ENCODE assay signal across 25 cellular contexts in genomic region chr20:36584018-36584481, GRCh38. TPM values are rescaled to one million over a fixed set of nuclear protein-coding genes. Genes with fewer than 3 reads are reported as not detected.
A peak's percentile ranks its signal among the peaks of the same experiment; 100 is the strongest.
DNase-seq lines count a peak whose midpoint lies in the region; ATAC-seq, FAIRE-seq and TF ChIP-seq lines count a peak whose summit lies in the region.
"Had no signal": no experiment of that assay in that cellular context is flagged by ENCODE, and none has a peak within 500 bp of the region (broad histone marks: within the 10 kb centered on the region; RNA-seq: fewer than 3 reads in every experiment).

No MANE protein-coding gene starts in this region.

- FAIRE-seq in K562 (lab: Jason Lieb, UNC) = no peak
- FAIRE-seq: A204.1, small intestine had no signal

- CTCF ChIA-PET in activated CD4-positive, alpha-beta T cell treated with anti-CD3 and anti-CD28 coated beads, Interleukin-2, amount 10 ng/mL, durations not matched to agents 7 days and 5 days (lab: Charles Lee) = interaction anchor here (0.6 to 2.0 kb wide), 5 partner anchors 10 to 171 kb away, joined by 3 to 6 read pairs (median 4); partner anchors contain the start of gene TGIF2
- CTCF ChIA-PET in HEK293 (lab: Yijun Ruan, JAX) = interaction anchor here (0.5 to 3.5 kb wide), 4 partner anchors 12 to 279 kb away, joined by 3 to 10 read pairs (median 4); partner anchors contain the start of gene RAB5IF
- CTCF ChIA-PET in K562 (lab: Yijun Ruan, JAX; ENCODE audit: low intra/inter-chr PET ratio) = no interaction called here

- H3K27me3 Mint-ChIP-seq in activated CD4-positive, alpha-beta T cell treated with anti-CD3 and anti-CD28 coated beads, Interleukin-2, amount 10 ng/mL, durations not matched to agents 7 days and 5 days = no peaks in the 10 kb centered on the region
- no peaks in the 10 kb centered on the region for H3K27me3 Mint-ChIP-seq in neural progenitor cell (ENCODE audit: insufficient read depth, low read depth)

- H4K20me1 ChIP-seq in K562 (replicated peaks; ENCODE audit: control insufficient read depth, insufficient read depth, low read length) (peaks cover 5% of the 10 kb centered on the region), neural progenitor cell (ENCODE audit: low read depth) (peaks cover 20% of the 10 kb centered on the region)

- H3K36me3 Mint-ChIP-seq in activated CD4-positive, alpha-beta T cell treated with anti-CD3 and anti-CD28 coated beads, Interleukin-2, amount 10 ng/mL, durations not matched to agents 7 days and 5 days (ENCODE audit: low read depth) = peaks cover 36% of the 10 kb centered on the region
- peaks cover 37% of the 10 kb centered on the region for H3K36me3 Mint-ChIP-seq in neural progenitor cell

- POLR2A ChIA-PET in activated CD4-positive, alpha-beta T cell treated with anti-CD3 and anti-CD28 coated beads, Interleukin-2, amount 10 ng/mL, durations not matched to agents 7 days and 5 days (lab: Charles Lee) = no interaction called here
- POLR2A ChIA-PET in HEK293 (lab: Yijun Ruan, JAX) (interaction anchor here (1.1 kb wide), 1 partner anchor 11 kb away, joined by 6 read pairs; the partner anchor contains the start of gene TGIF2), K562 (lab: Yijun Ruan, JAX) (interaction anchor here (0.6 kb wide), 2 partner anchors 9 to 466 kb away, joined by 3 read pairs; no protein-coding TSS in a partner anchor)

- H3K9me3 Mint-ChIP-seq in activated CD4-positive, alpha-beta T cell treated with anti-CD3 and anti-CD28 coated beads, Interleukin-2, amount 10 ng/mL, durations not matched to agents 7 days and 5 days = no peaks in the 10 kb centered on the region
- no peaks in the 10 kb centered on the region for H3K9me3 Mint-ChIP-seq in neural progenitor cell
- H3K9me3 Mint-ChIP-seq: endodermal cell; stimulated activated effector memory CD8-positive, alpha-beta T cell treated with anti-CD3 and anti-CD28 coated beads, Interleukin-12 subunit alpha, Interleukin-12 subunit beta, amount 100 ng/mL, for 72 hours had no signal

- no peaks in the 10 kb centered on the region for H3K79me2 ChIP-seq in K562 (ENCODE audit: control insufficient read depth, insufficient read depth, low read length)
- peaks cover 15% of the 10 kb centered on the region for H3K79me2 ChIP-seq in neural progenitor cell (ENCODE audit: low read depth)

- intact Hi-C loops in K562 (cut with micrococcal nuclease) = no loop called here

- H3K9ac ChIP-seq in K562 (ENCODE audit: insufficient read depth in 1 of 2, low read depth in 2 of 2, low read length in 2 of 2) (no peak overlapping the region), neural progenitor cell (no peak overlapping the region)
- H3K9ac ChIP-seq: SK-N-SH had no signal

- DNase-seq in activated CD4-positive, alpha-beta T cell treated with anti-CD3 and anti-CD28 coated beads, Interleukin-2, amount 10 ng/mL, durations not matched to agents 7 days and 5 days = no peak
- no peak for DNase-seq in activated CD4-positive, alpha-beta T cell treated with anti-CD3 and anti-CD28 coated beads, Interleukin-2, amount 50 U/mL, for 48 hours
- DNase-seq in K562 (ENCODE audit: extremely low read depth in 1 of 4, low spot score in 3 of 4) (peak in 1 of 4 experiments; percentile 16), neural progenitor cell (ENCODE audit: low spot score) (no peak), NCI-H345 (lab: John Stamatoyannopoulos, UW) (no peak), NCI-H1417 (lab: John Stamatoyannopoulos, UW) (no peak)
- DNase-seq: activated CD4-positive, CD25-positive, alpha-beta regulatory T cell; activated effector memory CD4-positive, alpha-beta T cell treated with Interleukin-2 at 50 U/mL for 16 hours; adrenal gland; BE2C; colonic mucosa; endodermal cell; islet precursor cell; NCI-H187; nucleus accumbens; SK-N-SH; small intestine; stimulated activated CD4-positive, alpha-beta T cell treated with anti-CD3 and anti-CD28 coated beads, Interleukin-2, amount 100 ng/mL, for 24 hours; T-helper 9 cell had no signal

- H3K4me1 ChIP-seq in HEK293 (ENCODE audit: control insufficient read depth, insufficient read depth, low read length) (peaks cover 4% of the 10 kb centered on the region), K562 (replicated peaks in 1 of 2; ENCODE audit: control insufficient read depth in 2 of 2, insufficient read depth in 2 of 2, low read length in 2 of 2) (no peaks in the 10 kb centered on the region; a peak in 1 of 5 replicates), neural progenitor cell (peaks cover 3% of the 10 kb centered on the region)
- H3K4me1 ChIP-seq: BE2C, colonic mucosa, gastroesophageal sphincter had no signal

- ATAC-seq in K562 = peak; percentile 26; the same call in 1 of the 3 replicates
- no peak for ATAC-seq in HG02938 (IDR thresholded peaks at IDR 0.05; ENCODE audit: unreplicated experiment)
- ATAC-seq: gastroesophageal sphincter; stimulated activated effector memory CD8-positive, alpha-beta T cell treated with anti-CD3 and anti-CD28 coated beads, Interleukin-12 subunit alpha, Interleukin-12 subunit beta, amount 100 ng/mL, for 72 hours had no signal

- no TSS peak for BruUV-seq in K562 (replicated peaks; lab: Mats Ljungman, UMichigan)

- H3K9me1 ChIP-seq in K562 (ENCODE audit: control insufficient read depth, insufficient read depth, low read length) = no peaks in the 10 kb centered on the region

- no peak overlapping the region for H3K4me3 Mint-ChIP-seq in activated CD4-positive, alpha-beta T cell treated with anti-CD3 and anti-CD28 coated beads, Interleukin-2, amount 10 ng/mL, durations not matched to agents 7 days and 5 days
- H3K4me3 Mint-ChIP-seq in neural progenitor cell = no peak overlapping the region
- H3K4me3 Mint-ChIP-seq: endodermal cell; stimulated activated effector memory CD8-positive, alpha-beta T cell treated with anti-CD3 and anti-CD28 coated beads, Interleukin-12 subunit alpha, Interleukin-12 subunit beta, amount 100 ng/mL, for 72 hours had no signal

- H3K27ac Mint-ChIP-seq in activated CD4-positive, alpha-beta T cell treated with anti-CD3 and anti-CD28 coated beads, Interleukin-2, amount 10 ng/mL, durations not matched to agents 7 days and 5 days = peak overlapping the region; percentile 0
- H3K27ac Mint-ChIP-seq in neural progenitor cell = no peak overlapping the region
- H3K27ac Mint-ChIP-seq: endodermal cell; stimulated activated effector memory CD8-positive, alpha-beta T cell treated with anti-CD3 and anti-CD28 coated beads, Interleukin-12 subunit alpha, Interleukin-12 subunit beta, amount 100 ng/mL, for 72 hours had no signal

- no peak for TF ChIP-seq EP300 in K562 (IDR thresholded peaks at IDR 0.05; ENCODE audit: low read length)

- WGBS in K562 (ENCODE audit: insufficient coverage, low coverage, missing lambda C conversion rate) = 83% methylated on average over 2 of the region's 2 CpGs

- peaks cover 44% of the 10 kb centered on the region for H3F3A ChIP-seq in neural progenitor cell (ENCODE audit: low read depth)

- H2AFZ ChIP-seq in K562 (ENCODE audit: low read depth, low read length) (no peak overlapping the region), neural progenitor cell (replicated peaks) (no peak overlapping the region)

- H3K27me3 ChIP-seq in K562 (ENCODE audit: control insufficient read depth in 2 of 2, insufficient read depth in 2 of 2, low read length in 2 of 2) (no peaks in the 10 kb centered on the region), neural progenitor cell (no peaks in the 10 kb centered on the region)
- H3K27me3 ChIP-seq: adrenal gland, BE2C, colonic mucosa, gastroesophageal sphincter had no signal

- no peaks in the 10 kb centered on the region for H3K9me3 ChIP-seq in HEK293 (ENCODE audit: control insufficient read depth, insufficient read depth, low read depth, low read length)
- H3K9me3 ChIP-seq in K562 (replicated peaks; ENCODE audit: control insufficient read depth, insufficient read depth, low read depth, low read length) = no peaks in the 10 kb centered on the region
- no peaks in the 10 kb centered on the region for H3K9me3 ChIP-seq in neural progenitor cell (ENCODE audit: low read depth)
- H3K9me3 ChIP-seq: adrenal gland, BE2C, colonic mucosa, gastroesophageal sphincter, HAP-1, SK-N-SH had no signal

- TF ChIP-seq CTCF in HEK293 (tag by site-specific recombination; IDR thresholded peaks at IDR 0.05) (no peak), K562 (IDR thresholded peaks at IDR 0.05 in 2 of 3, conservative IDR thresholded peaks at IDR 0.05 in 1 of 3; ENCODE audit: insufficient read depth in 2 of 3, low read depth in 1 of 3, low read length in 3 of 3) (no peak), neural progenitor cell (IDR thresholded peaks at IDR 0.05) (no peak)

- no peak overlapping the region for H3K27ac ChIP-seq in HEK293 (ENCODE audit: extremely low read depth, low read depth, low read length)
- no peak overlapping the region for H3K27ac ChIP-seq in K562 (ENCODE audit: extremely low read depth, low read depth, low read length)
- peak overlapping the region; percentile 46 for H3K27ac ChIP-seq in neural progenitor cell
- H3K27ac ChIP-seq: adrenal gland, colonic mucosa, gastroesophageal sphincter had no signal

- in situ Hi-C loops in K562 (cut with MboI) = no loop called here

- TF ChIP-seq POLR2A in K562 (conservative IDR thresholded peaks at IDR 0.05) = no peak

- H3K4me3 ChIP-seq in HEK293 (ENCODE audit: low read depth, low read length) (no peak overlapping the region), K562 (no peak overlapping the region), neural progenitor cell (no peak overlapping the region)
- H3K4me3 ChIP-seq: adrenal gland, colonic mucosa, gastroesophageal sphincter, HAP-1 had no signal

- no peak for TF ChIP-seq RAD21 in K562 (CRISPR knock-in tag; conservative IDR thresholded peaks at IDR 0.05 in 1 of 2, IDR thresholded peaks at IDR 0.05 in 1 of 2)

- H3K4me2 ChIP-seq in K562 (ENCODE audit: insufficient read depth, low read length) = no peak overlapping the region
- no peak overlapping the region for H3K4me2 ChIP-seq in neural progenitor cell
- H3K4me2 ChIP-seq: SK-N-SH had no signal

- peaks cover 12 to 62% of the 10 kb centered on the region in 2 experiments; a peak in 2 of 3 replicates for H3K36me3 ChIP-seq in HEK293 (ENCODE audit: control insufficient read depth in 2 of 2, insufficient read depth in 1 of 2, low read length in 2 of 2)
- peaks cover 34% of the 10 kb centered on the region; the same call in 2 of the 3 replicates for H3K36me3 ChIP-seq in K562 (ENCODE audit: control insufficient read depth, insufficient read depth, low read length)
- no peaks in the 10 kb centered on the region for H3K36me3 ChIP-seq in neural progenitor cell
- H3K36me3 ChIP-seq: colonic mucosa had no signal

- H3K4me1 Mint-ChIP-seq in activated CD4-positive, alpha-beta T cell treated with anti-CD3 and anti-CD28 coated beads, Interleukin-2, amount 10 ng/mL, durations not matched to agents 7 days and 5 days = peaks cover 47% of the 10 kb centered on the region
- no peaks in the 10 kb centered on the region for H3K4me1 Mint-ChIP-seq in neural progenitor cell

RNA-seq across cellular contexts. Expression of gene TGIF2, which starts 10.7 kb away (rescaled TPM):
- 10 to 100 TPM; 24.1 to 26.0 TPM for total RNA-seq in activated CD4-positive, alpha-beta T cell treated with anti-CD3 and anti-CD28 coated beads, Interleukin-2, amount 10 ng/mL, durations not matched to agents 7 days and 5 days
- total RNA-seq in K562 (2011; cell fraction: chromatin; rRNA removed; ENCODE audit: low replicate concordance) = 16.8 and 24.0 TPM in 2 replicates
- 16.2 and 17.7 TPM in 2 replicates for total RNA-seq in K562 (2011; cell fraction: nucleolus; rRNA removed)
- 17.2 and 17.8 TPM in 2 replicates for total RNA-seq in K562 (2011; cell fraction: nucleoplasm; rRNA removed)
- 12.9 and 17.1 TPM in 2 replicates for total RNA-seq in K562 (2014; rRNA removed)
- 13.1 and 13.4 TPM in 2 replicates for total RNA-seq in K562 (2014; rRNA removed; fragmentation: Illumina TruSeq; extraction: Trizol)
- total RNA-seq in K562 (2015; rRNA removed; fragmentation: Illumina TruSeq; extraction: Trizol) = 13.6 and 14.5 TPM in 2 replicates
- 22.5 and 27.8 TPM in 2 replicates for total RNA-seq in K562 (2021)
- 15.5 and 17.5 TPM in 2 replicates for polyA plus RNA-seq in K562 (2011; rRNA removed)
- 18.5 and 31.2 TPM in 2 replicates for polyA plus RNA-seq in K562 (2011; cell fraction: cytosol; rRNA removed)
- 8.7 and 10.9 TPM in 2 replicates for polyA plus RNA-seq in K562 (2011; cell fraction: nucleus; rRNA removed)
- 7.4 and 8.6 TPM in 2 replicates for polyA plus RNA-seq in K562 (2012)
- 19.5 and 23.7 TPM in 2 replicates for polyA plus RNA-seq in K562 (2014; fragmentation: Illumina TruSeq; extraction: Trizol)
- polyA plus RNA-seq in K562 (2014; fragmentation: Nextera tagmentation; extraction: Ambion mirVana) = 10 to 100 TPM in 1 of 2 experiments, 1 to 10 TPM in 1; 6.8 to 15.7 TPM
- polyA plus RNA-seq in K562 (2014; rRNA removed) = 18.4 and 20.7 TPM in 2 replicates
- 12.1 and 14.6 TPM in 2 replicates for polyA minus RNA-seq in K562 (2011; rRNA and poly(A)+ RNA removed)
- 11.8 and 12.9 TPM in 2 replicates for polyA minus RNA-seq in K562 (2011; cell fraction: cytosol; rRNA and poly(A)+ RNA removed)
- polyA minus RNA-seq in K562 (2011; cell fraction: nucleus; rRNA and poly(A)+ RNA removed) = 3.2 and 5.0 TPM in 2 replicates
- total RNA-seq in neural progenitor cell (ENCODE audit: low replicate concordance) = 67.1 and 76.5 TPM in 2 replicates

RNA-seq across cellular contexts. Expression of gene RAB5IF, which starts 21.5 kb away (rescaled TPM):
- 10 to 100 TPM; 87.9 to 97.0 TPM for total RNA-seq in activated CD4-positive, alpha-beta T cell treated with anti-CD3 and anti-CD28 coated beads, Interleukin-2, amount 10 ng/mL, durations not matched to agents 7 days and 5 days
- total RNA-seq in K562 (2011; cell fraction: chromatin; rRNA removed; ENCODE audit: low replicate concordance) = 57.8 and 77.5 TPM in 2 replicates
- total RNA-seq in K562 (2011; cell fraction: nucleolus; rRNA removed) = 69.7 and 82.4 TPM in 2 replicates
- total RNA-seq in K562 (2011; cell fraction: nucleoplasm; rRNA removed) = 92.3 and 125 TPM in 2 replicates
- total RNA-seq in K562 (2014; rRNA removed) (135 and 141 TPM in 2 replicates), K562 (2014; rRNA removed; fragmentation: Illumina TruSeq; extraction: Trizol) (151 and 169 TPM in 2 replicates), K562 (2015; rRNA removed; fragmentation: Illumina TruSeq; extraction: Trizol) (112 and 119 TPM in 2 replicates), K562 (2021) (134 and 144 TPM in 2 replicates), neural progenitor cell (ENCODE audit: low replicate concordance) (69.5 and 90.1 TPM in 2 replicates)
- polyA plus RNA-seq in K562 (2011; rRNA removed) (155 and 198 TPM in 2 replicates), K562 (2014; fragmentation: Illumina TruSeq; extraction: Trizol) (103 and 118 TPM in 2 replicates), K562 (2014; fragmentation: Nextera tagmentation; extraction: Ambion mirVana) (10 to 100 TPM; 26.5 to 41.9 TPM), K562 (2014; rRNA removed) (160 and 170 TPM in 2 replicates)
- polyA plus RNA-seq in K562 (2011; cell fraction: cytosol; rRNA removed) = 141 and 162 TPM in 2 replicates
- 76.1 and 88.4 TPM in 2 replicates for polyA plus RNA-seq in K562 (2011; cell fraction: nucleus; rRNA removed)
- polyA plus RNA-seq in K562 (2012) = 131 and 132 TPM in 2 replicates
- polyA minus RNA-seq in K562 (2011; rRNA and poly(A)+ RNA removed) = 74.3 and 86.9 TPM in 2 replicates
- polyA minus RNA-seq in K562 (2011; cell fraction: cytosol; rRNA and poly(A)+ RNA removed) = 42.4 and 44.9 TPM in 2 replicates
- polyA minus RNA-seq in K562 (2011; cell fraction: nucleus; rRNA and poly(A)+ RNA removed) = 10.0 and 15.3 TPM in 2 replicates

RNA-seq across cellular contexts. Expression of gene MYL9, which starts 42.7 kb away (rescaled TPM):
- total RNA-seq in activated CD4-positive, alpha-beta T cell treated with anti-CD3 and anti-CD28 coated beads, Interleukin-2, amount 10 ng/mL, durations not matched to agents 7 days and 5 days = under 1 TPM; 0.25 to 0.42 TPM
- total RNA-seq in K562 (2011; cell fraction: chromatin; rRNA removed; ENCODE audit: low replicate concordance) = 0.33 and 0.90 TPM in 2 replicates
- total RNA-seq in K562 (2011; cell fraction: nucleolus; rRNA removed) = 0.39 and 0.83 TPM in 2 replicates
- total RNA-seq in K562 (2011; cell fraction: nucleoplasm; rRNA removed) = 0.59 and 0.99 TPM in 2 replicates
- total RNA-seq in K562 (2014; rRNA removed) (0.86 and 1.1 TPM in 2 replicates), K562 (2014; rRNA removed; fragmentation: Illumina TruSeq; extraction: Trizol) (0.18 and 0.41 TPM in 2 replicates), K562 (2015; rRNA removed; fragmentation: Illumina TruSeq; extraction: Trizol) (1.0 and 1.7 TPM in 2 replicates), K562 (2021) (3.2 TPM in 2 replicates), neural progenitor cell (ENCODE audit: low replicate concordance) (12.4 and 22.9 TPM in 2 replicates)
- polyA plus RNA-seq in K562 (2011; rRNA removed) (0.77 and 0.79 TPM in 2 replicates), K562 (2014; fragmentation: Illumina TruSeq; extraction: Trizol) (1.0 and 1.9 TPM in 2 replicates), K562 (2014; fragmentation: Nextera tagmentation; extraction: Ambion mirVana) (under 1 TPM in 1 of 2 experiments, not detected in 1; 0.11 TPM), K562 (2014; rRNA removed) (0.09 and 0.65 TPM in 2 replicates)
- polyA plus RNA-seq in K562 (2011; cell fraction: cytosol; rRNA removed) = 0.94 and 1.8 TPM in 2 replicates
- polyA plus RNA-seq in K562 (2011; cell fraction: nucleus; rRNA removed) = 0.49 and 1.1 TPM in 2 replicates
- polyA plus RNA-seq in K562 (2012) = 5.2 and 7.6 TPM in 2 replicates
- polyA minus RNA-seq in K562 (2011; rRNA and poly(A)+ RNA removed) = 0.07 and 0.48 TPM in 2 replicates
- 1.4 and 1.9 TPM in 2 replicates for polyA minus RNA-seq in K562 (2011; cell fraction: cytosol; rRNA and poly(A)+ RNA removed)
- polyA minus RNA-seq in K562 (2011; cell fraction: nucleus; rRNA and poly(A)+ RNA removed) = 0.33 and 0.40 TPM in 2 replicates
- polyA plus RNA-seq: SK-N-SH had no signal
